ENCODE assay signal across 8 cellular contexts in the genomic region with DNA sequence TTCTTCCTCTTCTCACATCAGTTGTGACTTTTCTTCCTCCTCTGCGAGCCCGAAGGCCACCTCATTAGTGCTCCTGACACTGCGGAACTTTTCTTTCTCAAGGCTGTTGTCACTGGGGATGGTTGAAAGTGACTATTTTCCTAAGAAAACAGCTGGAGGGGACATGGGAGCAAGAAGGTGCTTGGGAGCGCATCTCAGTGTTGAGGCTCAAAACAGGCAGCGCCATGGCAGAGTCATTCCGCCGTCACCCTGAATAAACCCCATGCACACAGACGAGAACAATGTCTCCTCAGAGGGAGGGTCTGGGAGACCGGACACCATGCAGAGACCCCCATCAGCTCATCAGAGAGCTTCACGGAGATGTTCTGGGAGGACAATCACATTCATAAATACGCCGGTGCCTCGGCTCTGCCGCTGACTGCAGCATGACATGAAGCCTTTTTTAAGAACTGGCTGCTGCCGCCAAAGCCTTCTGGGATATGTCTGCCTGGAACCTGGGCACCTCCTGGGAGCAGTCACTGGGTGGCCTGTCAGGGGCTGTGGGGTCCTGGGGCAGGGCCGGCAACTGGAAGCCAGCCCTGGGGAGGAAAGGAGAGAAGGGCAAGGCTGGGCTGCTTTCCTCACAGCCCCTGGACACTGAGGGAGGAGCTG. TPM values are rescaled to one million over a fixed set of nuclear protein-coding genes. Genes with fewer than 3 reads are reported as not detected.
DNase-seq lines count a peak whose midpoint lies in the region; ATAC-seq and TF ChIP-seq lines count a peak whose summit lies in the region.

No MANE protein-coding gene starts in this region.

- TF ChIP-seq CTCF in esophagus squamous epithelium (IDR thresholded peaks at IDR 0.05), result no peak
- TF ChIP-seq CTCF in nephron progenitor cell (IDR thresholded peaks at IDR 0.05), result no peak
- no peak for TF ChIP-seq CTCF in uterus (IDR thresholded peaks at IDR 0.05)

- H3K4me1 ChIP-seq in esophagus squamous epithelium, result peaks cover 42 to 95% (median 64%) of the 10 kb centered on the region in 3 donors
- H3K4me1 ChIP-seq in uterus, result peaks cover 29 to 48% of the 10 kb centered on the region in 2 donors

- H3K4me3 Mint-ChIP-seq in nephron progenitor cell, result peak overlapping the region; percentile 14
- no peak overlapping the region for H3K4me3 Mint-ChIP-seq in activated T-helper 17 cell treated with anti-CD3 and anti-CD28 coated beads, Interleukin-2, amount 50 U/mL, for 72 hours

- H3K4me1 Mint-ChIP-seq in nephron progenitor cell, result peaks cover 78% of the 10 kb centered on the region
- H3K4me1 Mint-ChIP-seq in activated T-helper 17 cell treated with anti-CD3 and anti-CD28 coated beads, Interleukin-2, amount 50 U/mL, for 72 hours, result no peaks in the 10 kb centered on the region

- H3K9me3 ChIP-seq in esophagus squamous epithelium (no peaks in the 10 kb centered on the region), uterus (no peaks in the 10 kb centered on the region)

- H3K27me3 Mint-ChIP-seq in nephron progenitor cell (ENCODE audit: low read depth, poor library complexity), result peaks cover 13% of the 10 kb centered on the region
- H3K27me3 Mint-ChIP-seq in activated T-helper 17 cell treated with anti-CD3 and anti-CD28 coated beads, Interleukin-2, amount 50 U/mL, for 72 hours, result peaks cover 28% of the 10 kb centered on the region

- intact Hi-C loops in esophagus squamous epithelium (cut with DNase I) (no loop called here), uterus (cut with DNase I; ENCODE audit: low total_unique reads) (no loop called here)

- H3K27me3 ChIP-seq in esophagus squamous epithelium (peaks cover 0 to 50% (median 0%) of the 10 kb centered on the region in 4 donors), uterus (no peaks in the 10 kb centered on the region)

- peak overlapping the region; percentile 57 to 89 (median 82) for H3K27ac ChIP-seq in esophagus squamous epithelium
- peak overlapping the region; percentile 86 to 92 for H3K27ac ChIP-seq in uterus

- DNase-seq in NCI-H2227 (lab: John Stamatoyannopoulos, UW; ENCODE audit: unreplicated experiment), result peak; percentile 17
- no peak for DNase-seq in NCI-H2227 treated with DMSO at 0.1 percent for 48 hours (lab: John Stamatoyannopoulos, UW)
- DNase-seq in esophagus squamous epithelium (lab: John Stamatoyannopoulos, UW), result no peak
- no peak for DNase-seq in nephron progenitor cell
- no peak for DNase-seq in uterus
- no peak for DNase-seq in iPS-NIHi11 (ENCODE audit: low spot score)

- H3K4me3 ChIP-seq in esophagus squamous epithelium (peak overlapping the region in 3 of 4 donors; percentile 9 to 38 (median 17)), uterus (peak overlapping the region in 1 of 2 donors; percentile 9)

- H3K27ac Mint-ChIP-seq in nephron progenitor cell, result peak overlapping the region; percentile 94
- H3K27ac Mint-ChIP-seq in activated T-helper 17 cell treated with anti-CD3 and anti-CD28 coated beads, Interleukin-2, amount 50 U/mL, for 72 hours, result no peak overlapping the region

- no peaks in the 10 kb centered on the region for H3K36me3 Mint-ChIP-seq in nephron progenitor cell (ENCODE audit: low read depth)
- no peaks in the 10 kb centered on the region for H3K36me3 Mint-ChIP-seq in activated T-helper 17 cell treated with anti-CD3 and anti-CD28 coated beads, Interleukin-2, amount 50 U/mL, for 72 hours (ENCODE audit: low read depth)

- H3K36me3 ChIP-seq in esophagus squamous epithelium (peaks cover 0 to 10% (median 0%) of the 10 kb centered on the region in 3 donors), uterus (no peaks in the 10 kb centered on the region)

- no peaks in the 10 kb centered on the region for H3K9me3 Mint-ChIP-seq in nephron progenitor cell
- H3K9me3 Mint-ChIP-seq in activated T-helper 17 cell treated with anti-CD3 and anti-CD28 coated beads, Interleukin-2, amount 50 U/mL, for 72 hours, result no peaks in the 10 kb centered on the region

- ATAC-seq in GM19397 (IDR thresholded peaks at IDR 0.05; ENCODE audit: unreplicated experiment), result no peak
- ATAC-seq in activated T-helper 17 cell treated with anti-CD3 and anti-CD28 coated beads, Interleukin-2, amount 50 U/mL, for 72 hours (replicated peaks), result no peak

- no peak for TF ChIP-seq POLR2A in esophagus squamous epithelium (IDR thresholded peaks at IDR 0.05)
- no peak for TF ChIP-seq POLR2A in uterus (IDR thresholded peaks at IDR 0.05)

- 22 to 38% methylated on average over 13 to 15 of the region's 16 CpGs for WGBS in esophagus squamous epithelium, 2 donors

RNA-seq across cellular contexts. Expression of a gene that starts 19.2 kb away (rescaled TPM):
- total RNA-seq in esophagus squamous epithelium, result 10 to 100 TPM in 2 of 4 donors, 1 to 10 TPM in 2; 2.0 to 24.6 (median 7.6) TPM
- total RNA-seq in uterus, result 10 to 100 TPM; 13.2 to 83.0 (median 45.3) TPM
- not detected for total RNA-seq in activated T-helper 17 cell treated with anti-CD3 and anti-CD28 coated beads, Interleukin-2, amount 50 U/mL, for 72 hours
